Comparison of ENCODE assay signal across 8 cellular contexts in genomic region chr13:99894835-99895427, GRCh38.
DNase-seq lines count a peak whose midpoint lies in the region; ATAC-seq and TF ChIP-seq lines count a peak whose summit lies in the region.

No MANE protein-coding gene starts in this region.

- H3K9me3 ChIP-seq in skeletal muscle satellite cell (replicated peaks; ENCODE audit: low read length), result no peaks in the 10 kb centered on the region

- peak overlapping the region; percentile 59 for H3K4me3 Mint-ChIP-seq in activated CD4-positive, alpha-beta memory T cell treated with anti-CD3 and anti-CD28 coated beads for 36 hours

- H3K9me3 Mint-ChIP-seq in activated CD4-positive, alpha-beta memory T cell treated with anti-CD3 and anti-CD28 coated beads for 36 hours, result no peaks in the 10 kb centered on the region

- POLR2A ChIA-PET in activated CD4-positive, alpha-beta memory T cell treated with anti-CD3 and anti-CD28 coated beads for 36 hours (lab: Charles Lee), result no interaction called here

- H3K36me3 ChIP-seq in skeletal muscle satellite cell (ENCODE audit: insufficient read depth, low read length), result no peaks in the 10 kb centered on the region

- no peak overlapping the region for H3K9ac ChIP-seq in skeletal muscle satellite cell (ENCODE audit: low read depth, low read length)

- no peaks in the 10 kb centered on the region for H3K36me3 Mint-ChIP-seq in activated CD4-positive, alpha-beta memory T cell treated with anti-CD3 and anti-CD28 coated beads for 36 hours

- no peak overlapping the region for H3K27ac Mint-ChIP-seq in activated CD4-positive, alpha-beta memory T cell treated with anti-CD3 and anti-CD28 coated beads for 36 hours

- peaks cover 36% of the 10 kb centered on the region for H3K27me3 Mint-ChIP-seq in activated CD4-positive, alpha-beta memory T cell treated with anti-CD3 and anti-CD28 coated beads for 36 hours

- CTCF ChIA-PET in activated CD4-positive, alpha-beta memory T cell treated with anti-CD3 and anti-CD28 coated beads for 36 hours (lab: Charles Lee), result interaction anchor here (1.5 kb wide), 1 partner anchor 237 kb away, joined by 4 read pairs; no protein-coding TSS in a partner anchor

- H3K4me2 ChIP-seq in skeletal muscle satellite cell (ENCODE audit: low read length), result peak overlapping the region; percentile 72

- H3K27me3 ChIP-seq in foreskin keratinocyte, result peaks cover 78% of the 10 kb centered on the region
- peaks cover 70% of the 10 kb centered on the region for H3K27me3 ChIP-seq in skeletal muscle satellite cell (ENCODE audit: control insufficient read depth, insufficient read depth, low read length)

- intact Hi-C loops in activated CD4-positive, alpha-beta memory T cell treated with anti-CD3 and anti-CD28 coated beads for 36 hours (cut with micrococcal nuclease), result loop anchor here (5.0 to 10.0 kb wide), 2 partner anchors 238 to 450 kb away; no protein-coding TSS in a partner anchor

- H3K4me3 ChIP-seq in GM12865 (ENCODE audit: low read depth, low read length), result peak overlapping the region; percentile 46
- peak overlapping the region; percentile 58 for H3K4me3 ChIP-seq in skeletal muscle satellite cell (ENCODE audit: low read length)

- H3K4me1 ChIP-seq in foreskin keratinocyte, result no peaks in the 10 kb centered on the region
- peaks cover 7% of the 10 kb centered on the region for H3K4me1 ChIP-seq in skeletal muscle satellite cell (ENCODE audit: control insufficient read depth, insufficient read depth, low read length)

- H3K4me1 Mint-ChIP-seq in activated CD4-positive, alpha-beta memory T cell treated with anti-CD3 and anti-CD28 coated beads for 36 hours (ENCODE audit: low read depth), result peaks cover 9% of the 10 kb centered on the region

- no peak for TF ChIP-seq CTCF in GM12865 (IDR thresholded peaks at IDR 0.05; ENCODE audit: insufficient read depth, low read depth, low read length, missing control alignments)
- TF ChIP-seq CTCF in foreskin keratinocyte (conservative IDR thresholded peaks at IDR 0.05), result no peak

- no peak for DNase-seq in GM12865 (ENCODE audit: low read depth)
- DNase-seq in activated CD4-positive, alpha-beta memory T cell treated with anti-CD3 and anti-CD28 coated beads for 36 hours, result no peak
- DNase-seq in foreskin keratinocyte, result peak in 1 of 2 donors; percentile 13
- no peak for DNase-seq in NCI-H2029 treated with DMSO at 0.1 percent for 48 hours (lab: John Stamatoyannopoulos, UW)
- DNase-seq in NCI-H146 (lab: John Stamatoyannopoulos, UW), result no peak
- DNase-seq in activated naive CD4-positive, alpha-beta T cell treated with anti-CD3 and anti-CD28 coated beads, Interleukin-2, amount 50 U/mL, for 16 hours, result no peak
- no peak for DNase-seq in DMS79 treated with DMSO at 0.1 percent for 48 hours (lab: John Stamatoyannopoulos, UW)

- peak; percentile 24 for ATAC-seq in foreskin keratinocyte

- no peak overlapping the region for H3K27ac ChIP-seq in foreskin keratinocyte
